In the genomic region with DNA sequence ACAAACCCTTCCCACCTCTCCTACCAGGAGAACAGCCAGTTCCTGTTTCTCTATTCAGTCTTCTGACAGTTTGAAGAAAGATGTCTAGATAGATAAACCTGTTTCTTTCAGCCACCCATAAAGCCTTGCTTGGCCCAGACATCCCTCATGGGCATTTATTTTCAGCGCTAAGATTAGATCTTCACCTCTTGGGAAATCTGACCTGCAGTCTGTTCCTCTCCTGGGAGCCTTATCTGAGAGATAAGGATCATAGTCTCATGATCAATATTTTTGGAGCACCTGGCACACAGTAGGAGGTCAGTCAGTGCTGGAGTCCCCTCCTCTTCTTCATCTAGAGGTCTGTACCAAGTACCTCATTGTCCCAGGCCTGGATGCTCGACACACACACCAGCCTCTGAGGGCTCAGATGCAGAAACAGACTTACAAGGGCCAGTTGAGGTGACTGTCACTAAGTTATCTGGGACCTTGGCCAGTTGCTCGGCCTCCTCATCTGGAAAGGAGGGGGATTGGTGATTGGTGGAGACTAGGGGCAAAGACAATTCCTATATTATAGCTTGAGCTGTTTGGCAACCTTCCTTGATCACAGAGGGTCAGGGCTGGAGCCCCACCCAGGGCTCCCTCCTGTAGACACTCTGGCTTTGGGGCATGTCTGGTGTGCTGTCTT, we compare ENCODE assay signal across 1 cellular context.
TF ChIP-seq lines count a peak whose summit lies in the region.

No MANE protein-coding gene starts in this region.

TF ChIP-seq in liver, 16 proteins besides CTCF, POLR2A, EP300 and RAD21:
- TF ChIP-seq, protein P1, sequence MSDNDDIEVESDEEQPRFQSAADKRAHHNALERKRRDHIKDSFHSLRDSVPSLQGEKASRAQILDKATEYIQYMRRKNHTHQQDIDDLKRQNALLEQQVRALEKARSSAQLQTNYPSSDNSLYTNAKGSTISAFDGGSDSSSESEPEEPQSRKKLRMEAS (IDR thresholded peaks at IDR 0.05), result no peak
- TF ChIP-seq NR2F2 (IDR thresholded peaks at IDR 0.05) (no peak), EGR1 (IDR thresholded peaks at IDR 0.05; ENCODE audit: low read depth in 2 of 2) (no peak), HNF4G (IDR thresholded peaks at IDR 0.05) (no peak), GABPA (IDR thresholded peaks at IDR 0.05 in 1 of 2, conservative IDR thresholded peaks at IDR 0.05 in 1 of 2) (no peak), ATF3 (IDR thresholded peaks at IDR 0.05) (no peak), ZBTB33 (IDR thresholded peaks at IDR 0.05) (no peak), FOXA2 (IDR thresholded peaks at IDR 0.05) (no peak), HNF4A (conservative IDR thresholded peaks at IDR 0.05) (no peak), TAF1 (conservative IDR thresholded peaks at IDR 0.05) (no peak), REST (IDR thresholded peaks at IDR 0.05) (no peak), SP1 (IDR thresholded peaks at IDR 0.05) (no peak), JUND (IDR thresholded peaks at IDR 0.05) (no peak), YY1 (IDR thresholded peaks at IDR 0.05) (no peak), RXRA (IDR thresholded peaks at IDR 0.05) (no peak)
TF ChIP-seq in liver: peak in this region for 0.
